In the genomic region with DNA sequence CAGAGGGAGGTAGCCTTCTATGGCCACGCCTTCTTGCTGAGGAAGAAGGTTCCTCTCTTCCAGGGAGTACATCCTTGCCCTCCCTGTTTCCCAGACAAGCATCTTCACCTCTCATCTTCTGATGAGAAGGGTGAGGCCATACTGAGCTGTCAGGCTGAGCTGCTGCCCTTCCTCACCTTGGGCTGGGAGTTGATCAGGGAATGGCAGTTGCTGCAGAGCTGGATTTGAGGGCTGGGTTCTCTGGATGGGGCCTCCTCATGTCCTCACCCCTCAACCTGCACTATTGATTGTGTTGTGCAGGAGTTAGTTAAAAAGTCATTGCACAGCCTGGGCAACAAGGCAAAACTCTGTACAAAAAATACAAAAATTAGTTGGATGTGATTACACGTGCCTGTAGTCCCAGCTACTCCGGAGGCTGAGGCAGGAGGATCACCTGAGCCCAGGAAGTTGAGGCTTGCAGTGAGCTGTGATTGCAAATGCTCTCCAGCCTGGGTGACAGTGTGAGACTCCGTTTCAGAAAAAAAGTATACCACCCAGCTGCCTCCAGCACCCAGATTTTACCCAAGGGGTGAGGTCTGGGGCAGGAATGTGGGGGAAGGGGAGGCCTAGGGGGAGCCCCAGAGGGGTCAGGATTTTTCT, we compare ENCODE assay signal across 11 cellular contexts. TPM values are rescaled to one million over a fixed set of nuclear protein-coding genes. Genes with fewer than 3 reads are reported as not detected.
A peak's percentile ranks its signal among the peaks of the same experiment; 100 is the strongest.
DNase-seq lines count a peak whose midpoint lies in the region; ATAC-seq and TF ChIP-seq lines count a peak whose summit lies in the region.
"Had no signal": no experiment of that assay in that cellular context is flagged by ENCODE, and none has a peak within 500 bp of the region (broad histone marks: within the 10 kb centered on the region; RNA-seq: fewer than 3 reads in every experiment).

No MANE protein-coding gene starts in this region.

- no peak for TF ChIP-seq CTCF in C4-2B (conservative IDR thresholded peaks at IDR 0.05)
- no peak for TF ChIP-seq CTCF in WI38 (IDR thresholded peaks at IDR 0.05; ENCODE audit: low read depth, low read length)
- TF ChIP-seq CTCF in hepatocyte (IDR thresholded peaks at IDR 0.05; ENCODE audit: poor library complexity): no peak
- no peak for TF ChIP-seq CTCF in osteoblast (IDR thresholded peaks at IDR 0.05; ENCODE audit: extremely low read depth, low read depth, low read length)

- WGBS in hepatocyte (ENCODE audit: low lambda C conversion rate, missing lambda C conversion rate): 76% methylated on average over 4 of the region's 4 CpGs

- H3K27ac ChIP-seq in C4-2B: peak overlapping the region; percentile 96
- no peak overlapping the region for H3K27ac ChIP-seq in hepatocyte
- H3K27ac ChIP-seq in osteoblast (ENCODE audit: low read depth, low read length): no peak overlapping the region

- DNase-seq in hepatocyte (ENCODE audit: low spot score): no peak
- peak; percentile 88 for DNase-seq in osteoblast (ENCODE audit: insufficient read length, low spot score, missing footprints)
- DNase-seq in globus pallidus (ENCODE audit: low spot score): no peak
- no peak for DNase-seq in stimulated activated CD4-positive, alpha-beta T cell treated with anti-CD3 and anti-CD28 coated beads, Interleukin-12 subunit alpha, Interleukin-12 subunit beta, amount 100 ng/mL, for 4 hours
- DNase-seq: activated CD4-positive, alpha-beta T cell treated with anti-CD3 and anti-CD28 coated beads for 36 hours; NCI-H1417 had no signal

- H3K9me3 ChIP-seq in hepatocyte (ENCODE audit: low read depth): no peaks in the 10 kb centered on the region
- no peaks in the 10 kb centered on the region for H3K9me3 ChIP-seq in osteoblast (ENCODE audit: low read depth, low read length)

- no peaks in the 10 kb centered on the region for H3K9me2 ChIP-seq in hepatocyte (replicated peaks; ENCODE audit: insufficient read depth)

- H2AFZ ChIP-seq in hepatocyte (no peak overlapping the region), osteoblast (ENCODE audit: low read length) (no peak overlapping the region)

- ATAC-seq in GM18873 (IDR thresholded peaks at IDR 0.05; ENCODE audit: low FRiP score, unreplicated experiment) (no peak), HG03135 (IDR thresholded peaks at IDR 0.05; ENCODE audit: unreplicated experiment) (no peak)
- ATAC-seq: activated CD4-positive, alpha-beta T cell treated with anti-CD3 and anti-CD28 coated beads for 36 hours had no signal

- no peaks in the 10 kb centered on the region for H3K27me3 ChIP-seq in hepatocyte
- no peaks in the 10 kb centered on the region for H3K27me3 ChIP-seq in osteoblast (ENCODE audit: insufficient read depth, low read length)

- peak overlapping the region; percentile 88 for H3K4me2 ChIP-seq in hepatocyte
- H3K4me2 ChIP-seq in osteoblast (ENCODE audit: insufficient read depth, low read length): peak overlapping the region; percentile 86

- H4K20me1 ChIP-seq in hepatocyte (ENCODE audit: insufficient read depth, poor library complexity, severe bottlenecking) (peaks cover 54% of the 10 kb centered on the region), osteoblast (ENCODE audit: insufficient read depth, low read length) (peaks cover 44% of the 10 kb centered on the region)

- H3K4me3 ChIP-seq in WI38 (ENCODE audit: low read depth, low read length) (peak overlapping the region; percentile 85), hepatocyte (peak overlapping the region; percentile 88), osteoblast (ENCODE audit: insufficient read depth, low read length) (peak overlapping the region; percentile 76)

- H3K4me1 ChIP-seq in hepatocyte (ENCODE audit: insufficient read depth) (peaks cover 55% of the 10 kb centered on the region), osteoblast (ENCODE audit: insufficient read depth, low read length) (peaks cover 13% of the 10 kb centered on the region)

- H3K36me3 ChIP-seq in hepatocyte (replicated peaks; ENCODE audit: insufficient read depth, low read depth) (no peaks in the 10 kb centered on the region), osteoblast (ENCODE audit: insufficient read depth, low read length) (no peaks in the 10 kb centered on the region)

- H3K79me2 ChIP-seq in hepatocyte (peaks cover 83% of the 10 kb centered on the region), osteoblast (ENCODE audit: insufficient read depth, low read length) (peaks cover 67% of the 10 kb centered on the region)

RNA-seq across cellular contexts. Expression of a gene that starts 2.0 kb away (rescaled TPM):
- total RNA-seq in hepatocyte: 77.7 and 93.1 TPM in 2 replicates
- polyA plus RNA-seq in hepatocyte: 72.9 and 76.4 TPM in 2 replicates
- 40.4 and 44.2 TPM in 2 replicates for total RNA-seq in osteoblast

RNA-seq across cellular contexts. Expression of a gene that starts 14.0 kb away (rescaled TPM):
- total RNA-seq in hepatocyte (26.8 and 33.0 TPM in 2 replicates), osteoblast (10.3 and 10.9 TPM in 2 replicates)
- 35.4 and 35.6 TPM in 2 replicates for polyA plus RNA-seq in hepatocyte

RNA-seq across cellular contexts. Expression of a gene that starts 28.4 kb away (rescaled TPM):
- total RNA-seq in hepatocyte: 37.2 and 72.6 TPM in 2 replicates
- polyA plus RNA-seq in hepatocyte: 129 and 133 TPM in 2 replicates
- 14.8 and 16.5 TPM in 2 replicates for total RNA-seq in osteoblast

RNA-seq across cellular contexts. Expression of a gene that starts 33.6 kb away (rescaled TPM):
- total RNA-seq in hepatocyte (51.9 and 64.5 TPM in 2 replicates), osteoblast (not detected in 2 replicates)
- 203 and 204 TPM in 2 replicates for polyA plus RNA-seq in hepatocyte
- total RNA-seq: activated CD4-positive, alpha-beta T cell treated with anti-CD3 and anti-CD28 coated beads for 36 hours; Daoy had no signal

RNA-seq across cellular contexts. Expression of a gene that starts 35.8 kb away (rescaled TPM):
- total RNA-seq in hepatocyte: 19.0 and 22.8 TPM in 2 replicates
- polyA plus RNA-seq in hepatocyte: 29.4 and 29.7 TPM in 2 replicates
- total RNA-seq in osteoblast: under 0.01 and 0.29 TPM in 2 replicates
